33 cellular contexts compared by ENCODE assay signal in the genomic region with DNA sequence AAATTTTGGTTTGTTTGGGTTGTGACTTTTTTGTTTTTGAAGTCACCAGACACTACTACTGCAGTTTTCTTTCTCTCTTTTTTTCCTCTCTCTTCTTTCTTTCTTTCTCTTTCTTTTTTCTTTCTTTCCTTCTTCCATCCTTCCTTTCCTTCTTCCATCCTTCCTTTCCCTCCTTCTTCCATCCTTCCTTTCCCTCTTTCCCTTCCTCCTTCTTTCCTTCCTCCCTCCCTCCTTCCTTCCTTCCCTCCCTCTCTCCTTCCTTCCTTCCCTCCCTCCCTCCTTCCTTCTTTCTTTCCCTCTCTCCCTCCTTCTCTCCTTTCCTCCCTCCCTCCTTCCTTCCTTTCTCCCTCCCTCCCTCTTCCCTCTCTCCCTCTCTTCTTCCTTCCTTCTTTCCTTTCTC.
"Had no signal": no experiment of that assay in that cellular context is flagged by ENCODE, and none has a peak within 500 bp of the region (broad histone marks: within the 10 kb centered on the region; RNA-seq: fewer than 3 reads in every experiment).

No MANE protein-coding gene starts in this region.

- H3K27ac ChIP-seq: adrenal gland, body of pancreas, brain microvascular endothelial cell, breast epithelium, VCaP had no signal

- ATAC-seq: activated CD4-positive, alpha-beta T cell treated with anti-CD3 and anti-CD28 coated beads for 36 hours; activated CD4-positive, CD25-positive, alpha-beta regulatory T cell treated with anti-CD3 and anti-CD28 coated beads, Interleukin-2, amount 50 U/mL, for 24 hours; activated CD8-positive, alpha-beta memory T cell treated with anti-CD3 and anti-CD28 coated beads, Interleukin-2, amount 10 ng/mL, durations not matched to agents 7 days and 5 days; activated CD8-positive, alpha-beta T cell treated with anti-CD3 and anti-CD28 coated beads, Interleukin-2, amount 10 ng/mL, durations not matched to agents 7 days and 5 days; activated naive CD4-positive, alpha-beta T cell treated with anti-CD3 and anti-CD28 coated beads, Interleukin-2, amount 50 U/mL, for 72 hours; body of pancreas had no signal

- H3K27me3 ChIP-seq: adrenal gland, body of pancreas, brain microvascular endothelial cell, breast epithelium had no signal

- H3K4me1 ChIP-seq: adrenal gland, breast epithelium had no signal

- H3K9me3 ChIP-seq: adrenal gland, body of pancreas, breast epithelium had no signal

- FAIRE-seq: astrocyte, colon, TTC549 had no signal

- DNase-seq: activated CD4-positive, alpha-beta memory T cell treated with anti-CD3 and anti-CD28 coated beads, Interleukin-2, amount 10 ng/mL, durations not matched to agents 7 days and 5 days; activated CD4-positive, alpha-beta T cell treated with anti-CD3 and anti-CD28 coated beads for 1 hour; activated CD4-positive, alpha-beta T cell treated with anti-CD3 and anti-CD28 coated beads for 36 hours; activated CD4-positive, alpha-beta T cell treated with anti-CD3 and anti-CD28 coated beads for 48 hours; activated CD4-positive, alpha-beta T cell treated with anti-CD3 and anti-CD28 coated beads, Interleukin-2, amount 10 ng/mL, durations not matched to agents 7 days and 5 days; activated CD4-positive, alpha-beta T cell treated with anti-CD3 and anti-CD28 coated beads, Interleukin-2, amount 50 U/mL, for 48 hours; activated CD4-positive, CD25-positive, alpha-beta regulatory T cell; activated CD8-positive, alpha-beta memory T cell treated with anti-CD3 and anti-CD28 coated beads for 24 hours; activated CD8-positive, alpha-beta memory T cell treated with anti-CD3 and anti-CD28 coated beads, Interleukin-2, amount 10 ng/mL, durations not matched to agents 7 days and 5 days; activated CD8-positive, alpha-beta memory T cell treated with anti-CD3 and anti-CD28 coated beads, Interleukin-2, amount 50 U/mL, for 48 hours; activated CD8-positive, alpha-beta T cell treated with anti-CD3 and anti-CD28 coated beads, Interleukin-2, amount 10 ng/mL, durations not matched to agents 7 days and 5 days; activated effector memory CD4-positive, alpha-beta T cell treated with Interleukin-2 at 50 U/mL for 16 hours; activated gamma-delta T cell; activated naive CD4-positive, alpha-beta T cell treated with anti-CD3 and anti-CD28 coated beads, Interleukin-2, amount 10 ng/mL, durations not matched to agents 7 days and 5 days; activated naive CD4-positive, alpha-beta T cell treated with Interleukin-2 at 50 U/mL for 16 hours; activated naive CD8-positive, alpha-beta T cell treated with anti-CD3 and anti-CD28 coated beads for 36 hours; activated T-cell treated with anti-CD3 and anti-CD28 coated beads, Interleukin-2, amount 50 U/mL, for 24 hours; activated T-cell treated with anti-CD3 and anti-CD28 coated beads, Interleukin-2, amount 50 U/mL, for 48 hours; adrenal gland; amniotic stem cell; aorta; body of pancreas; brain microvascular endothelial cell; central memory CD4-positive, alpha-beta T cell; T-helper 2 cell; T-helper 9 cell had no signal

- H3K36me3 ChIP-seq: adrenal gland, brain microvascular endothelial cell, breast epithelium had no signal

- H3K4me3 ChIP-seq: adrenal gland, body of pancreas, breast epithelium had no signal
